7 cellular contexts compared by ENCODE assay signal in the genomic region with DNA sequence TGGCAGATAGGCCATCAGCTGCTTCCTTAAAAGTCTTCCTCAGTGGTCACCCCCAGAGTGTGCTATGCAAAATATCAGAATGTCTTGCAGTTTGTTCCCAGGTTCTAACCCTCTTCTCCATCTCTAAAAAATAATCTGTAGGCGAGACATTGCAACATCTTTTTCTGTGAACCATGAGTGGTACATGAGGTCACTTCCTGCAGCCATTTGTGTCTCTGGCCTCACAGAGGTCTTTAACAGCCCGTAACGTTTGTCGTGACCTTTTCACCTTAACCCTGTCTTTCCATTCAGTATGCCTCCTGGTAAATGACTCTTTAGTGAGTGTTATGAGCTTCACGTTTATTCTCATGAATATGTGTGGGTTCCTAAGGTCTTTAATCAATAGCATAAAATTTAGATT.
DNase-seq lines count a peak whose midpoint lies in the region; ATAC-seq and TF ChIP-seq lines count a peak whose summit lies in the region.

No MANE protein-coding gene starts in this region.

- H3K27me3 Mint-ChIP-seq in naive thymus-derived CD4-positive, alpha-beta T cell, result no peaks in the 10 kb centered on the region

- H3K36me3 ChIP-seq in HEK293 (ENCODE audit: control insufficient read depth in 2 of 2, insufficient read depth in 1 of 2, low read length in 2 of 2), result peaks cover 10 to 16% of the 10 kb centered on the region in 2 experiments; a peak in 2 of 3 replicates
- peaks cover 38% of the 10 kb centered on the region for H3K36me3 ChIP-seq in RWPE2 (ENCODE audit: low read depth)
- peaks cover 0 to 15% (median 3%) of the 10 kb centered on the region in 3 experiments for H3K36me3 ChIP-seq in naive thymus-derived CD4-positive, alpha-beta T cell (ENCODE audit: control insufficient read depth in 2 of 3, insufficient read depth in 3 of 3, low read length in 3 of 3)

- peaks cover 6% of the 10 kb centered on the region for H3K4me1 ChIP-seq in HEK293 (ENCODE audit: control insufficient read depth, insufficient read depth, low read length)
- peaks cover 10% of the 10 kb centered on the region for H3K4me1 ChIP-seq in RWPE2 (ENCODE audit: insufficient read depth, poor library complexity, severe bottlenecking)
- H3K4me1 ChIP-seq in naive thymus-derived CD4-positive, alpha-beta T cell (ENCODE audit: control insufficient read depth in 2 of 2, insufficient read depth in 2 of 2, low read length in 2 of 2), result peaks cover 8 to 35% of the 10 kb centered on the region in 2 donors

- H3K4me1 Mint-ChIP-seq in naive thymus-derived CD4-positive, alpha-beta T cell, result peaks cover 21 to 48% (median 28%) of the 10 kb centered on the region in 7 donors

- POLR2A ChIA-PET in HEK293 (lab: Yijun Ruan, JAX), result interaction anchor here (0.5 kb wide), 1 partner anchor 63 kb away, joined by 4 read pairs; no protein-coding TSS in a partner anchor
- POLR2A ChIA-PET in naive thymus-derived CD4-positive, alpha-beta T cell (lab: Charles Lee), result interaction anchor here (0.6 kb wide), 1 partner anchor 12 kb away, joined by 3 read pairs; no protein-coding TSS in a partner anchor

- H3K4me3 ChIP-seq in HEK293 (ENCODE audit: low read depth, low read length) (no peak overlapping the region), RWPE2 (ENCODE audit: severe bottlenecking) (no peak overlapping the region), choroid plexus epithelial cell (ENCODE audit: low read depth, low read length) (no peak overlapping the region)
- no peak overlapping the region for H3K4me3 ChIP-seq in naive thymus-derived CD4-positive, alpha-beta T cell (ENCODE audit: low read length)

- intact Hi-C loops in naive thymus-derived CD4-positive, alpha-beta T cell (cut with micrococcal nuclease), result loop anchor here in 1 of 2 donors (5.0 kb wide), 1 partner anchor 67 kb away; no protein-coding TSS in a partner anchor

- no peaks in the 10 kb centered on the region for H3K27me3 ChIP-seq in RWPE2 (ENCODE audit: insufficient read depth, poor library complexity, severe bottlenecking)
- no peaks in the 10 kb centered on the region for H3K27me3 ChIP-seq in naive thymus-derived CD4-positive, alpha-beta T cell (ENCODE audit: control insufficient read depth in 2 of 2, insufficient read depth in 2 of 2, low read length in 2 of 2)

- TF ChIP-seq CTCF in HEK293 (tag by site-specific recombination; IDR thresholded peaks at IDR 0.05) (no peak), RWPE2 (IDR thresholded peaks at IDR 0.05; ENCODE audit: poor library complexity, severe bottlenecking) (no peak), choroid plexus epithelial cell (conservative IDR thresholded peaks at IDR 0.05; ENCODE audit: low read depth, low read length) (no peak)

- H3K36me3 Mint-ChIP-seq in naive thymus-derived CD4-positive, alpha-beta T cell, result peaks cover 4 to 30% (median 25%) of the 10 kb centered on the region in 5 donors

- H3K27ac ChIP-seq in HEK293 (ENCODE audit: extremely low read depth, low read depth, low read length) (no peak overlapping the region), RWPE2 (ENCODE audit: poor library complexity, severe bottlenecking) (peak overlapping the region; percentile 30)
- no peak overlapping the region for H3K27ac ChIP-seq in naive thymus-derived CD4-positive, alpha-beta T cell (ENCODE audit: low read depth, low read length)

- peaks cover 0 to 3% (median 0%) of the 10 kb centered on the region in 11 donors for H3K9me3 Mint-ChIP-seq in naive thymus-derived CD4-positive, alpha-beta T cell

- H3K9me3 ChIP-seq in HEK293 (ENCODE audit: control insufficient read depth, insufficient read depth, low read depth, low read length), result no peaks in the 10 kb centered on the region
- H3K9me3 ChIP-seq in RWPE2 (ENCODE audit: severe bottlenecking), result no peaks in the 10 kb centered on the region
- no peaks in the 10 kb centered on the region for H3K9me3 ChIP-seq in naive thymus-derived CD4-positive, alpha-beta T cell (ENCODE audit: control insufficient read depth in 2 of 3, low read length in 3 of 3)

- ATAC-seq in RWPE2 (ENCODE audit: low read depth), result peak; percentile 77
- peak; percentile 67 for ATAC-seq in naive thymus-derived CD4-positive, alpha-beta T cell
- no peak for ATAC-seq in HG02884 (IDR thresholded peaks at IDR 0.05; ENCODE audit: unreplicated experiment)

- peak overlapping the region in 2 of 10 donors; percentile 9 to 68 for H3K4me3 Mint-ChIP-seq in naive thymus-derived CD4-positive, alpha-beta T cell

- peak overlapping the region in 6 of 9 donors; percentile 3 to 92 (median 46) for H3K27ac Mint-ChIP-seq in naive thymus-derived CD4-positive, alpha-beta T cell

- CTCF ChIA-PET in HEK293 (lab: Yijun Ruan, JAX), result interaction anchor here (0.7 kb wide), 1 partner anchor 191 kb away, joined by 3 read pairs; no protein-coding TSS in a partner anchor
- CTCF ChIA-PET in naive thymus-derived CD4-positive, alpha-beta T cell (lab: Charles Lee), result no interaction called here

- DNase-seq in RWPE2 (ENCODE audit: low spot score) (no peak), choroid plexus epithelial cell (ENCODE audit: low read depth) (peak; percentile 92), NCI-H146 (lab: John Stamatoyannopoulos, UW) (no peak), DMS 273 (lab: John Stamatoyannopoulos, UW; ENCODE audit: unreplicated experiment) (no peak)
- peak in 1 of 9 donors; percentile 30 for DNase-seq in naive thymus-derived CD4-positive, alpha-beta T cell

TF ChIP-seq in HEK293, 187 proteins besides CTCF, POLR2A, EP300 and RAD21:
- TF ChIP-seq, protein P1, sequence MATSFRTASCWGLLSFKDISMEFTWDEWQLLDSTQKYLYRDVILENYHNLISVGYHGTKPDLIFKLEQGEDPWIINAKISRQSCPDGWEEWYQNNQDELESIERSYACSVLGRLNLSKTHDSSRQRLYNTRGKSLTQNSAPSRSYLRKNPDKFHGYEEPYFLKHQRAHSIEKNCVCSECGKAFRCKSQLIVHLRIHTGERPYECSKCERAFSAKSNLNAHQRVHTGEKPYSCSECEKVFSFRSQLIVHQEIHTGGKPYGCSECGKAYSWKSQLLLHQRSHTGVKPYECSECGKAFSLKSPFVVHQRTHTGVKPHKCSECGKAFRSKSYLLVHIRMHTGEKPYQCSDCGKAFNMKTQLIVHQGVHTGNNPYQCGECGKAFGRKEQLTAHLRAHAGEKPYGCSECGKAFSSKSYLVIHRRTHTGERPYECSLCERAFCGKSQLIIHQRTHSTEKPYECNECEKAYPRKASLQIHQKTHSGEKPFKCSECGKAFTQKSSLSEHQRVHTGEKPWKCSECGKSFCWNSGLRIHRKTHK (tag by site-specific recombination; IDR thresholded peaks at IDR 0.05), result no peak
- 0 out of 2 replicates have a peak, but pooled peaks have one; percentile 14 for TF ChIP-seq ZNF629 (tag by site-specific recombination; IDR thresholded peaks at IDR 0.05)
TF ChIP-seq in HEK293: peak in this region for 1.
